ENCODE assay signal across 14 cellular contexts in the genomic region with DNA sequence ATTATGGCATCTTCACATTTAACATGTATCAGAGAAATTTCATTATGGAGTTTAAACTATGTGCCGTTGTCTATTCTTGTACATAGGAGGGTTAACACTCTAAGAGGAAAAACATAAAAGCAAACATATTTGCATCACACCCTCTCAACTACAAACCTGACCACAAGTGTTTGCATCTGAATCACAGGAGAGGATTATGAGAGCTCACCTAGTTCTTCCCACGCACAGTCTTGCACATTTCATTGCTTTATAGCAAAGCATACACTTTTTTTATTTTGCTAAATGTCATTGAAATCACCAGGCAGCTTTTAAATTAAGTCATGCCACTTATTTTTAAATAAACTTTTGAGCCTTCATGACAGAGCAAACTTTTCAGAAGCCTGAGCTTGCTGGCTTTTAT. TPM values are rescaled to one million over a fixed set of nuclear protein-coding genes. Genes with fewer than 3 reads are reported as not detected.
DNase-seq lines count a peak whose midpoint lies in the region; ATAC-seq and TF ChIP-seq lines count a peak whose summit lies in the region.
"Had no signal": no experiment of that assay in that cellular context is flagged by ENCODE, and none has a peak within 500 bp of the region (broad histone marks: within the 10 kb centered on the region; RNA-seq: fewer than 3 reads in every experiment).

No MANE protein-coding gene starts in this region.

- POLR2A ChIA-PET in activated CD8-positive, alpha-beta T cell treated with anti-CD3 and anti-CD28 coated beads, Interleukin-2, amount 10 ng/mL, durations not matched to agents 7 days and 5 days (lab: Charles Lee), result interaction anchor here (1.3 to 3.4 kb wide), 2 partner anchors 10 to 13 kb away, joined by 4 to 19 read pairs; partner anchors contain the start of gene TRAT1

- no peak overlapping the region for H3K27ac ChIP-seq in lower lobe of right lung
- H3K27ac ChIP-seq: left ventricle myocardium inferior, sigmoid colon, SJCRH30, thoracic aorta had no signal

- no peaks in the 10 kb centered on the region for H3K9me3 ChIP-seq in lower lobe of right lung
- H3K9me3 ChIP-seq: left ventricle myocardium inferior, sigmoid colon, SJCRH30, thoracic aorta had no signal

- peak overlapping the region; percentile 53 for H3K4me3 Mint-ChIP-seq in activated CD8-positive, alpha-beta T cell treated with anti-CD3 and anti-CD28 coated beads, Interleukin-2, amount 10 ng/mL, durations not matched to agents 7 days and 5 days
- H3K4me3 Mint-ChIP-seq: neural crest cell had no signal

- H3K4me1 Mint-ChIP-seq in activated CD8-positive, alpha-beta T cell treated with anti-CD3 and anti-CD28 coated beads, Interleukin-2, amount 10 ng/mL, durations not matched to agents 7 days and 5 days (ENCODE audit: low read depth), result peaks cover 82% of the 10 kb centered on the region

- TF ChIP-seq CTCF in lower lobe of right lung (IDR thresholded peaks at IDR 0.05), result no peak

- intact Hi-C loops in lower lobe of right lung (cut with DNase I), result no loop called here

- peak overlapping the region; percentile 77 for H3K27ac Mint-ChIP-seq in activated CD8-positive, alpha-beta T cell treated with anti-CD3 and anti-CD28 coated beads, Interleukin-2, amount 10 ng/mL, durations not matched to agents 7 days and 5 days

- ATAC-seq in GM18868 (IDR thresholded peaks at IDR 0.05; ENCODE audit: unreplicated experiment) (peak; percentile 73), lower lobe of right lung (peak; percentile 52 to 55), HG03280 (IDR thresholded peaks at IDR 0.05; ENCODE audit: unreplicated experiment) (no peak), GM18861 (IDR thresholded peaks at IDR 0.05; ENCODE audit: unreplicated experiment) (no peak), GM21515 (IDR thresholded peaks at IDR 0.05; ENCODE audit: unreplicated experiment) (no peak)
- peak; percentile 71 for ATAC-seq in activated CD8-positive, alpha-beta T cell treated with anti-CD3 and anti-CD28 coated beads, Interleukin-2, amount 10 ng/mL, durations not matched to agents 7 days and 5 days

- DNase-seq in DMS53 (lab: John Stamatoyannopoulos, UW), result peak; percentile 70
- DNase-seq in activated CD8-positive, alpha-beta T cell treated with anti-CD3 and anti-CD28 coated beads, Interleukin-2, amount 10 ng/mL, durations not matched to agents 7 days and 5 days, result peak; percentile 54
- no peak for DNase-seq in lower lobe of right lung
- DNase-seq in C1 segment of cervical spinal cord (lab: John Stamatoyannopoulos, UW), result no peak
- DNase-seq: left ventricle myocardium inferior, NCI-H2081 treated with DMSO at 0.1 percent for 48 hours, sigmoid colon, SJCRH30 had no signal

- H3K4me3 ChIP-seq in lower lobe of right lung, result no peak overlapping the region
- H3K4me3 ChIP-seq: left ventricle myocardium inferior, sigmoid colon, SJCRH30, thoracic aorta had no signal

- CTCF ChIA-PET in activated CD8-positive, alpha-beta T cell treated with anti-CD3 and anti-CD28 coated beads, Interleukin-2, amount 10 ng/mL, durations not matched to agents 7 days and 5 days (lab: Charles Lee), result interaction anchor here (0.9 to 4.9 kb wide), 4 partner anchors 14 to 80 kb away, joined by 3 to 66 read pairs (median 14); partner anchors contain the start of gene TRAT1

- H3K27me3 ChIP-seq in lower lobe of right lung (ENCODE audit: low read depth), result no peaks in the 10 kb centered on the region
- H3K27me3 ChIP-seq: sigmoid colon, SJCRH30 had no signal

- H3K36me3 ChIP-seq in lower lobe of right lung, result no peaks in the 10 kb centered on the region
- H3K36me3 ChIP-seq: left ventricle myocardium inferior, sigmoid colon, SJCRH30, thoracic aorta had no signal

- peaks cover 81% of the 10 kb centered on the region for H3K36me3 Mint-ChIP-seq in activated CD8-positive, alpha-beta T cell treated with anti-CD3 and anti-CD28 coated beads, Interleukin-2, amount 10 ng/mL, durations not matched to agents 7 days and 5 days (ENCODE audit: low read depth)

- no peaks in the 10 kb centered on the region for H3K4me1 ChIP-seq in lower lobe of right lung
- H3K4me1 ChIP-seq: left ventricle myocardium inferior, sigmoid colon had no signal

- H3K27me3 Mint-ChIP-seq in activated CD8-positive, alpha-beta T cell treated with anti-CD3 and anti-CD28 coated beads, Interleukin-2, amount 10 ng/mL, durations not matched to agents 7 days and 5 days (ENCODE audit: low read depth), result no peaks in the 10 kb centered on the region

- H3K9me3 Mint-ChIP-seq in activated CD8-positive, alpha-beta T cell treated with anti-CD3 and anti-CD28 coated beads, Interleukin-2, amount 10 ng/mL, durations not matched to agents 7 days and 5 days (ENCODE audit: insufficient read depth), result peaks cover 3% of the 10 kb centered on the region
- H3K9me3 Mint-ChIP-seq: neural crest cell had no signal

RNA-seq across cellular contexts. Expression of gene TRAT1, which starts 12.5 kb away (rescaled TPM):
- total RNA-seq in activated CD8-positive, alpha-beta T cell treated with anti-CD3 and anti-CD28 coated beads, Interleukin-2, amount 10 ng/mL, durations not matched to agents 7 days and 5 days, result 10 to 100 TPM; 54.5 to 58.4 TPM
- 1.3 TPM for total RNA-seq in lower lobe of right lung
- total RNA-seq: left ventricle myocardium inferior, neural crest cell, SJCRH30, thoracic aorta had no signal

Comparison
In these comparisons a context has a peak if more than half of its experiments do, and no peak if none do; other contexts are left out.
1. DNase-seq: peak in DMS53 (single experiment) and activated CD8-positive, alpha-beta T cell treated with anti-CD3 and anti-CD28 coated beads, Interleukin-2, amount 10 ng/mL, durations not matched to agents 7 days and 5 days (single experiment); none in lower lobe of right lung (single experiment) and C1 segment of cervical spinal cord (0 of 14).
2. ATAC-seq: peak in GM18868 (single experiment), activated CD8-positive, alpha-beta T cell treated with anti-CD3 and anti-CD28 coated beads, Interleukin-2, amount 10 ng/mL, durations not matched to agents 7 days and 5 days (single experiment) and lower lobe of right lung (2 of 2); none in HG03280 (single experiment), GM18861 (single experiment) and GM21515 (single experiment).
3. RNA of gene TRAT1, which starts 12.5 kb away (total RNA-seq): 54.5 to 58.4 TPM in activated CD8-positive, alpha-beta T cell treated with anti-CD3 and anti-CD28 coated beads, Interleukin-2, amount 10 ng/mL, durations not matched to agents 7 days and 5 days; 1.3 TPM in lower lobe of right lung (single experiment); every median in the first group is over 10 times any median in the second.